Comparison of ENCODE assay signal across 6 cellular contexts in the genomic region with DNA sequence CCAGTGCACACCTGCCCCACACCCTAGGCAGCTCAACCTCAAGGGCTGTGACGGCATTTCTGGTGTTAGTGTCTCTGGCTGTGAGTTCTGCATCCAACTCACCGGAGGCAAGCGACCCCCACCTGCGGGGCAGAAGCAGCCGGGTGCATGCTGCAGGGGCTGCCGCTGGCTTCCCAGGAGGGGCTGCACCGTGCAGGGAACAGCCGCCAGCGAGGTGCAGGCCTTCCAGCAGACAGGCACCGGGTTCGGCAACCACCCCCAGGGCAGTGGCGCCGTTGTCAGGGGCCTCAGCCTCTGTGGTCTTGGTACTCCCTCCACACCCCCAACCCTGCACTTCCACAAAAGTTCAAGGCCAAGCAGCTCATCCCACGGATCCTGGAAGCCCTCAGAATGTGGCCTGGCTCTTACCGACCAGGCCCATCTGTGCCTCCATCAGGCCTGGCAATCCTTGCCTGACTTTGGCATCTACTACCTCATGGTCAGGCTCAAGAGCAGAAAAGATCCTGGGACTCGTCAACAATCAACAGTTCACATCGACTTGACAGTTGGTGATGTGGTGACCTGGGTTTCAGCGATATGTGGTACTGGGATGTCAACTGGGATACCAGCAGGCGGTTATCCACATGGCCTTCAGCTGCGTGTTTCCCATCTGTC.
DNase-seq lines count a peak whose midpoint lies in the region; FAIRE-seq and TF ChIP-seq lines count a peak whose summit lies in the region.
"Not testable (repeated sequence)": the region's sequence is repeated elsewhere in the genome, so short reads cannot be mapped to it uniquely, and the experiment has no call there.

No MANE protein-coding gene starts in this region.

- intact Hi-C loops in kidney (cut with DNase I), result not testable (repeated sequence)

- not testable (repeated sequence) for H4K20me1 ChIP-seq in osteoblast (ENCODE audit: insufficient read depth, low read length)

- not testable (repeated sequence) for TF ChIP-seq CTCF in bronchial epithelial cell (IDR thresholded peaks at IDR 0.05; ENCODE audit: insufficient read depth, low read length, severe bottlenecking); kidney (IDR thresholded peaks at IDR 0.05; ENCODE audit: borderline replicate concordance, extremely low read depth, insufficient read depth); osteoblast (IDR thresholded peaks at IDR 0.05; ENCODE audit: extremely low read depth, low read depth, low read length)

- not testable (repeated sequence) for H3K9me3 ChIP-seq in kidney (ENCODE audit: control insufficient read depth in 1 of 2, low read length in 2 of 2); osteoblast (ENCODE audit: low read depth, low read length)

- in situ Hi-C loops in G401 (cut with HindIII; ENCODE audit: low sequenced_read_pairs), result not testable (repeated sequence)

- not testable (repeated sequence) for H3K36me3 ChIP-seq in bronchial epithelial cell (ENCODE audit: control insufficient read depth, insufficient read depth, low read length); kidney (ENCODE audit: control insufficient read depth in 1 of 2, insufficient read depth in 2 of 2, low read length in 2 of 2); osteoblast (ENCODE audit: insufficient read depth, low read length)

- not testable (repeated sequence) for H3K27me3 ChIP-seq in bronchial epithelial cell (ENCODE audit: control insufficient read depth, insufficient read depth, low read length); osteoblast (ENCODE audit: insufficient read depth, low read length)

- H3K4me3 ChIP-seq in bronchial epithelial cell (ENCODE audit: low read depth, low read length); kidney (ENCODE audit: low read length in 2 of 2); osteoblast (ENCODE audit: insufficient read depth, low read length): not testable (repeated sequence)

- not testable (repeated sequence) for H3K9ac ChIP-seq in kidney (ENCODE audit: low read length in 2 of 2)

- DNase-seq in G401 (ENCODE audit: low spot score) (peak; percentile 87), cerebellum (ENCODE audit: low spot score) (peak; percentile 71), kidney (peak; percentile 49), osteoblast (ENCODE audit: insufficient read length, low spot score, missing footprints) (peak; percentile 15)
- DNase-seq in HTR-8/SVneo (ENCODE audit: insufficient read length, low spot score); bronchial epithelial cell (ENCODE audit: low read depth): not testable (repeated sequence)

- FAIRE-seq in HTR-8/SVneo (lab: Jason Lieb, UNC), result peak; percentile 87
- peak; percentile 66 for FAIRE-seq in bronchial epithelial cell (lab: Jason Lieb, UNC)
- FAIRE-seq in kidney (lab: Jason Lieb, UNC), result not testable (repeated sequence)

- H2AFZ ChIP-seq in osteoblast (ENCODE audit: low read length), result not testable (repeated sequence)

- H3K4me2 ChIP-seq in osteoblast (ENCODE audit: insufficient read depth, low read length), result not testable (repeated sequence)

- H3K79me2 ChIP-seq in osteoblast (ENCODE audit: insufficient read depth, low read length), result not testable (repeated sequence)

- not testable (repeated sequence) for H3K27ac ChIP-seq in kidney (ENCODE audit: low read depth in 2 of 2, low read length in 2 of 2); osteoblast (ENCODE audit: low read depth, low read length)

- not testable (repeated sequence) for H3K4me1 ChIP-seq in kidney (ENCODE audit: control insufficient read depth in 1 of 2, insufficient read depth in 1 of 2, low read depth in 1 of 2, low read length in 2 of 2); osteoblast (ENCODE audit: insufficient read depth, low read length)
